ENCODE assay signal across 8 cellular contexts in the genomic region with DNA sequence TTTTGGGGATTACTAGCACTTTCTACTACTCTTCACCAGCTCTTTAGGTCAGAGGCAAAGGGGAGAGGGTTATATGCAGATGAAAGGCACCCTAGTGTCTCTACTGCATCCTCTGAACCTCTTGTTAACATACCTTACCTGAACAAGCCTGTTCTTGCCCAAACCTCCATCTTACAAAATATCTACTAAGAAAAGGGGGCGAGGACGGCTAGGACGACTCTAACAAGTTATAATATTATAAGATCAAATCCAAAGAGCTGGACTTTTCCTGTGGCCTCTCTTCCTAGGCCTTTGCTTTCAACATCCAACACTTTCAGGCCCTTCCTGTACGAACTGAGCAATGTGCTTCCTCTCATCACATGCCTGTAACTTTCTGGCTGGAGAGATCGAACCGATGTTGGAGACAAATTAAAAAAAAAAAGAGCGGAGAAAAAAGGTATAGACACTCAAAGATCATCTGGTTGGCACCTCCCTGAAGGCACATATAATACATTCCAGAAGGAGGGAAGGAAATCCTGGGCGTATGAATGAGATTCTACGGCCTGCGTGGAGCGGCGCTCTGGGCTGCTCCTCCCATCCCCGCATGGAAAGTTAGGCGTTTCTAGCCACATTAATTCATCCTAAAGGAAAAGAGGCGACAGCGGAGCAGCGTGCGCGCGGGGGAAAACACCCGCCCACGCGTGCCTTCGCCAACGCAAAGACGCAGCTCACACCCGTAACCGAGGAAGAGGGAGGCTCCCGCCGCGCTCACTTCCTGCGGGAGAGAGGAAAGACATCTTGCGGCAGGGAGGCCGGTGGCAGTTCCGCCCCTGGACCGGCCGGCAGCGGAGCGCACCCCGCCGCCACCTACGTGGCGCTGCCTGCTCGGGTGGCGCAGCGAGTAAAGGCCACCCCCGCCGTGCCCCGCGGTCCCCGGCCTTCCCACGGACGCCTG. TPM values are rescaled to one million over a fixed set of nuclear protein-coding genes. Genes with fewer than 3 reads are reported as not detected.
DNase-seq lines count a peak whose midpoint lies in the region; ATAC-seq and TF ChIP-seq lines count a peak whose summit lies in the region.

No MANE protein-coding gene starts in this region.

- ATAC-seq in HG03342 (IDR thresholded peaks at IDR 0.05; ENCODE audit: unreplicated experiment) = no peak

- peak overlapping the region; percentile 90 for H3K4me2 ChIP-seq in MM.1S (ENCODE audit: low read depth, low read length)

- H3F3A ChIP-seq in MM.1S (ENCODE audit: insufficient read depth, low read length) = peaks cover 26% of the 10 kb centered on the region

- peak overlapping the region; percentile 86 for H3K4me3 ChIP-seq in MM.1S (ENCODE audit: low read length)

- peaks cover 40% of the 10 kb centered on the region for H3K79me2 ChIP-seq in MM.1S (ENCODE audit: low read length)

- H3K9ac ChIP-seq in MM.1S (ENCODE audit: low read length) = peak overlapping the region; percentile 89

- H3K9me3 ChIP-seq in MM.1S (replicated peaks; ENCODE audit: insufficient read depth, low read length) = no peaks in the 10 kb centered on the region

- peak overlapping the region; percentile 72 for H2AFZ ChIP-seq in MM.1S (ENCODE audit: low read length)

- H3K36me3 ChIP-seq in MM.1S (replicated peaks; ENCODE audit: insufficient read depth, low read length) = no peaks in the 10 kb centered on the region

- no peak for TF ChIP-seq CTCF in MM.1S (IDR thresholded peaks at IDR 0.05; ENCODE audit: low read length)

- peaks cover 34% of the 10 kb centered on the region for H3K4me1 ChIP-seq in MM.1S (ENCODE audit: low read length)

- no peaks in the 10 kb centered on the region for H3K9me2 ChIP-seq in MM.1S (replicated peaks; ENCODE audit: insufficient read depth, low read length)

- H3K27me3 ChIP-seq in MM.1S (replicated peaks; ENCODE audit: insufficient read depth, low read length) = no peaks in the 10 kb centered on the region

- H3K27ac ChIP-seq in MM.1S (ENCODE audit: low read length) = peak overlapping the region; percentile 70; the same call in 1 of the 2 replicates

- peak; percentile 32 for DNase-seq in DMS114 treated with DMSO at 0.1 percent for 48 hours (lab: John Stamatoyannopoulos, UW; ENCODE audit: unreplicated experiment)
- DNase-seq in MM.1S = peak; percentile 59
- DNase-seq in activated T-cell treated with anti-CD3 and anti-CD28 coated beads for 1 hour (ENCODE audit: low read depth) = peak; percentile 2
- peak; percentile 64 to 65 for DNase-seq in erythroblast (lab: John Stamatoyannopoulos, UW)
- peak; percentile 91 for DNase-seq in mesenteric fat pad (ENCODE audit: low spot score)
- peak; percentile 18 to 35 (median 28) for DNase-seq in stimulated activated CD4-positive, alpha-beta T cell treated with anti-CD3 and anti-CD28 coated beads, TNF-alpha, amount 100 ng/mL, for 4 hours (ENCODE audit: low read depth in 3 of 3)
- no peak for DNase-seq in GM19240 (ENCODE audit: insufficient read length, low spot score)

- H4K20me1 ChIP-seq in MM.1S (ENCODE audit: insufficient read depth, low read length) = no peaks in the 10 kb centered on the region

- TF ChIP-seq POLR2A in erythroblast (IDR thresholded peaks at IDR 0.05; ENCODE audit: low read length) = peak; percentile 19

RNA-seq across cellular contexts. Expression of gene PRDM5, which starts 0.8 kb away (rescaled TPM):
- total RNA-seq in mesenteric fat pad = 9.6 TPM
